In genomic region chr2:199932312-199932855, GRCh38 we compare ENCODE assay signal across 17 cellular contexts. TPM values are rescaled to one million over a fixed set of nuclear protein-coding genes. Genes with fewer than 3 reads are reported as not detected.
DNase-seq lines count a peak whose midpoint lies in the region; ATAC-seq and TF ChIP-seq lines count a peak whose summit lies in the region.
"Had no signal": no experiment of that assay in that cellular context is flagged by ENCODE, and none has a peak within 500 bp of the region (broad histone marks: within the 10 kb centered on the region; RNA-seq: fewer than 3 reads in every experiment).

No MANE protein-coding gene starts in this region.

- no peaks in the 10 kb centered on the region for H3K27me3 ChIP-seq in breast epithelium
- H3K27me3 ChIP-seq: heart right ventricle, neural progenitor cell, transverse colon had no signal

- H3K27ac ChIP-seq in breast epithelium = no peak overlapping the region
- H3K27ac ChIP-seq: 22Rv1, heart right ventricle, neural progenitor cell, transverse colon, WERI-Rb-1 had no signal

- H3K4me1 ChIP-seq in breast epithelium = no peaks in the 10 kb centered on the region
- H3K4me1 ChIP-seq: heart right ventricle, neural progenitor cell, transverse colon had no signal

- H3K9me3 ChIP-seq in breast epithelium = no peaks in the 10 kb centered on the region
- H3K9me3 ChIP-seq: heart right ventricle, SK-N-SH, transverse colon had no signal

- H3K4me3 ChIP-seq in fibroblast of mammary gland (ENCODE audit: control insufficient read depth, low read depth, low read length) (no peak overlapping the region), skeletal muscle cell (ENCODE audit: low read depth, low read length) (no peak overlapping the region), breast epithelium (no peak overlapping the region)
- H3K4me3 ChIP-seq: heart right ventricle, neural progenitor cell, transverse colon had no signal

- DNase-seq in DMS 273 (lab: John Stamatoyannopoulos, UW; ENCODE audit: unreplicated experiment) (peak; percentile 34), DMS 273 treated with DMSO at 0.1 percent for 48 hours (lab: John Stamatoyannopoulos, UW) (no peak), SK-MEL-5 (ENCODE audit: low read depth, low spot score) (peak; percentile 86), fibroblast of mammary gland (ENCODE audit: low read depth) (peak; percentile 49), skeletal muscle cell (ENCODE audit: low read depth) (peak; percentile 31), GM19240 (ENCODE audit: insufficient read length, low spot score) (no peak), breast epithelium (ENCODE audit: low spot score in 2 of 2) (no peak)
- DNase-seq: activated T-cell treated with anti-CD3 and anti-CD28 coated beads for 4 hours, aorta, heart right ventricle, Kasumi-1, SK-N-SH, transverse colon, WERI-Rb-1 had no signal

- in situ Hi-C loops in SK-MEL-5 (cut with HindIII; ENCODE audit: low pct_unique_long_range_greater_than_20kb, low sequenced_read_pairs) = no loop called here

- no peaks in the 10 kb centered on the region for H3K36me3 ChIP-seq in breast epithelium

- TF ChIP-seq POLR2A in breast epithelium (IDR thresholded peaks at IDR 0.05) = no peak

- no peak for ATAC-seq in GM21737 (IDR thresholded peaks at IDR 0.05; ENCODE audit: unreplicated experiment)
- ATAC-seq: heart right ventricle had no signal

- no peak for TF ChIP-seq CTCF in fibroblast of mammary gland (conservative IDR thresholded peaks at IDR 0.05; ENCODE audit: control insufficient read depth, insufficient read depth, low read depth, low read length)
- TF ChIP-seq CTCF in breast epithelium (IDR thresholded peaks at IDR 0.05) = no peak

- intact Hi-C loops in breast epithelium (cut with DNase I; ENCODE audit: low total_unique reads) = no loop called here

RNA-seq across cellular contexts. Expression of gene C2orf69, which starts 21.3 kb away (rescaled TPM):
- 11.2 and 11.4 TPM in 2 replicates for total RNA-seq in SK-MEL-5 (2014; rRNA removed; shearing (Covaris generic))
- polyA plus RNA-seq in SK-MEL-5 (2015; cell fraction: cytosol; rRNA removed) = 9.7 and 13.8 TPM in 2 replicates
- polyA plus RNA-seq in SK-MEL-5 (2015; cell fraction: nucleus; rRNA removed) = 10.4 and 11.4 TPM in 2 replicates
- total RNA-seq in breast epithelium = 10 to 100 TPM; 12.7 to 19.2 (median 13.8) TPM

RNA-seq across cellular contexts. Expression of gene TYW5, which starts 22.9 kb away (rescaled TPM):
- total RNA-seq in SK-MEL-5 (2014; rRNA removed; shearing (Covaris generic)) = 15.2 and 15.8 TPM in 2 replicates
- polyA plus RNA-seq in SK-MEL-5 (2015; cell fraction: cytosol; rRNA removed) = 6.8 and 7.2 TPM in 2 replicates
- polyA plus RNA-seq in SK-MEL-5 (2015; cell fraction: nucleus; rRNA removed) = 29.0 and 33.5 TPM in 2 replicates
- 10 to 100 TPM in 1 of 3 donors, 1 to 10 TPM in 2; 7.2 to 12.9 (median 9.8) TPM for total RNA-seq in breast epithelium

RNA-seq across cellular contexts. Expression of gene MAIP1, which starts 23.0 kb away (rescaled TPM):
- total RNA-seq in SK-MEL-5 (2014; rRNA removed; shearing (Covaris generic)) = 32.4 and 37.4 TPM in 2 replicates
- polyA plus RNA-seq in SK-MEL-5 (2015; cell fraction: cytosol; rRNA removed) = 26.0 and 38.1 TPM in 2 replicates
- polyA plus RNA-seq in SK-MEL-5 (2015; cell fraction: nucleus; rRNA removed) = 3.6 and 12.3 TPM in 2 replicates
- 10 to 100 TPM; 17.0 to 27.4 (median 26.6) TPM for total RNA-seq in breast epithelium

Comparison
In these comparisons a context has a peak if more than half of its experiments do, and no peak if none do; other contexts are left out.
1. DNase-seq: peak in DMS 273 (single experiment), SK-MEL-5 (single experiment), fibroblast of mammary gland (single experiment) and skeletal muscle cell (single experiment); none in DMS 273 treated with DMSO at 0.1 percent for 48 hours (single experiment), GM19240 (single experiment) and breast epithelium (0 of 2).